11 cellular contexts compared by ENCODE assay signal in the genomic region with DNA sequence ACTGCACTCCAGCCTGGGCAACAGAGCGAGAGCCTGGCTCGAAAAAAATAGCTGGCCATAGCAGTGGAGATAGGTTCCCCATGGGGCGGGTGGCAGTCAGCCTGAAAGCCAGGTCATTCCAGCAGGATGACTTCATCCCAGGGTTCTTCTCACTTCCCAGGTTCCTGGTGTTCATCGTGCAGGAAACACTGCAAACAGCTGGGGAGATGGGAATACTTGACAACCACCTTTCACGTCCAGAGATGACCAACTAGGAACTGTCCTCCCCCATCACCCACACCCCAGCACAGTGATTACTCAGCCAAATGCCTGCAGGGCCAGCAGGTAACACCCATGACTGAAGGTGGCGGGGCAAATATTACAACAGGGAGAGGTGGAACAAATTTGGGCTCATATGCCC. TPM values are rescaled to one million over a fixed set of nuclear protein-coding genes. Genes with fewer than 3 reads are reported as not detected.
A peak's percentile ranks its signal among the peaks of the same experiment; 100 is the strongest.
DNase-seq lines count a peak whose midpoint lies in the region; ATAC-seq and TF ChIP-seq lines count a peak whose summit lies in the region.
"Had no signal": no experiment of that assay in that cellular context is flagged by ENCODE, and none has a peak within 500 bp of the region (broad histone marks: within the 10 kb centered on the region; RNA-seq: fewer than 3 reads in every experiment).

No MANE protein-coding gene starts in this region.

- no peak overlapping the region for H2AFZ ChIP-seq in mesenchymal stem cell (ENCODE audit: low read depth, low read length)

- peaks cover 19% of the 10 kb centered on the region for H3K79me1 ChIP-seq in mesenchymal stem cell (replicated peaks; ENCODE audit: low read length, poor library complexity, severe bottlenecking)

- H3K4me2 ChIP-seq in mesenchymal stem cell (ENCODE audit: low read length, poor library complexity, severe bottlenecking): no peak overlapping the region

- no peak overlapping the region for H2AK5ac ChIP-seq in mesenchymal stem cell (ENCODE audit: low read length, severe bottlenecking)

- H3K4me1 ChIP-seq in mesenchymal stem cell (ENCODE audit: control insufficient read depth, insufficient read depth, low read depth, low read length): peaks cover 12% of the 10 kb centered on the region

- DNase-seq in AG10803 (ENCODE audit: low read depth) (peak; percentile 8), HT1080 (ENCODE audit: low read depth) (peak; percentile 43), mesenchymal stem cell (peak; percentile 5), NOMO-1 (lab: John Stamatoyannopoulos, UW; ENCODE audit: unreplicated experiment in 2 of 2) (no peak), GF-D8 (lab: John Stamatoyannopoulos, UW) (no peak)
- DNase-seq: CD8-positive, alpha-beta T cell; dermis blood vessel endothelial cell; NCI-H446 treated with DMSO at 0.1 percent for 48 hours had no signal

- no peaks in the 10 kb centered on the region for H3K36me3 ChIP-seq in mesenchymal stem cell (ENCODE audit: control insufficient read depth in 1 of 2, insufficient read depth in 2 of 2, low read depth in 1 of 2, low read length in 2 of 2)

- H3K4me1 Mint-ChIP-seq in brain: peaks cover 15% of the 10 kb centered on the region

- no peaks in the 10 kb centered on the region for H3K27me3 ChIP-seq in mesenchymal stem cell (ENCODE audit: control insufficient read depth in 1 of 2, insufficient read depth in 1 of 2, low read length in 2 of 2)

- no peak overlapping the region for H2BK5ac ChIP-seq in mesenchymal stem cell (ENCODE audit: low read depth, low read length, poor library complexity, severe bottlenecking)

- H3K9ac ChIP-seq in mesenchymal stem cell (ENCODE audit: low read length): no peak overlapping the region

- H2BK12ac ChIP-seq in mesenchymal stem cell (ENCODE audit: low read length in 2 of 2): no peak overlapping the region

- H3K4ac ChIP-seq in mesenchymal stem cell (ENCODE audit: low read depth in 1 of 2, low read length in 2 of 2): no peak overlapping the region

- H3K4me3 Mint-ChIP-seq in brain: peak overlapping the region in 4 of 5 experiments; percentile 47 to 98 (median 94)

- H4K91ac ChIP-seq in mesenchymal stem cell (ENCODE audit: low read length): no peak overlapping the region

- no peaks in the 10 kb centered on the region for H3K36me3 Mint-ChIP-seq in brain
- H3K36me3 Mint-ChIP-seq: CD8-positive, alpha-beta T cell had no signal

- H3K14ac ChIP-seq in mesenchymal stem cell (ENCODE audit: low read length in 2 of 2): no peak overlapping the region

- H3K4me3 ChIP-seq in AG10803 (ENCODE audit: low read length): no peak overlapping the region
- H3K4me3 ChIP-seq in mesenchymal stem cell (ENCODE audit: insufficient read depth in 1 of 2, low read depth in 1 of 2, low read length in 2 of 2): no peak overlapping the region

- peak overlapping the region; percentile 24 for H2BK120ac ChIP-seq in mesenchymal stem cell (ENCODE audit: low read depth, low read length)

- no peak overlapping the region for H2BK15ac ChIP-seq in mesenchymal stem cell (ENCODE audit: low read depth, poor library complexity, severe bottlenecking)

- 67% methylated on average over 6 of the region's 6 CpGs for WGBS in mesenchymal stem cell

- peaks cover 15% of the 10 kb centered on the region for H3K27me3 Mint-ChIP-seq in brain

- TF ChIP-seq CTCF in AG10803 (conservative IDR thresholded peaks at IDR 0.05; ENCODE audit: low read length): no peak
- TF ChIP-seq CTCF in brain (conservative IDR thresholded peaks at IDR 0.05): no peak

- no peak for ATAC-seq in HG02970 (IDR thresholded peaks at IDR 0.05; ENCODE audit: low FRiP score, unreplicated experiment)
- no peak for ATAC-seq in HG03521 (IDR thresholded peaks at IDR 0.05; ENCODE audit: unreplicated experiment)
- ATAC-seq: CD8-positive, alpha-beta T cell had no signal

- H3K18ac ChIP-seq in mesenchymal stem cell (ENCODE audit: low read depth in 1 of 2, low read length in 2 of 2): no peak overlapping the region

- no peaks in the 10 kb centered on the region for H3K9me3 ChIP-seq in mesenchymal stem cell (ENCODE audit: control insufficient read depth, low read length)

- no peak overlapping the region for H3K27ac ChIP-seq in mesenchymal stem cell (ENCODE audit: low read length, poor library complexity, severe bottlenecking)

- peaks cover 0 to 3% (median 0%) of the 10 kb centered on the region in 5 experiments for H3K9me3 Mint-ChIP-seq in brain
- H3K9me3 Mint-ChIP-seq: CD8-positive, alpha-beta T cell had no signal

- no peak overlapping the region for H3K27ac Mint-ChIP-seq in brain
- H3K27ac Mint-ChIP-seq: CD8-positive, alpha-beta T cell had no signal

- H4K8ac ChIP-seq in mesenchymal stem cell (ENCODE audit: low read length): no peak overlapping the region

- H3K23ac ChIP-seq in mesenchymal stem cell (ENCODE audit: low read length in 2 of 2): no peak overlapping the region

RNA-seq across cellular contexts. Expression of gene VSIG10, which starts 1.7 kb away (rescaled TPM):
- total RNA-seq in HT1080 (2014; rRNA removed; shearing (Covaris generic)): 29.9 and 33.2 TPM in 2 replicates
- 17.1 and 17.2 TPM in 2 replicates for polyA plus RNA-seq in HT1080 (2015; cell fraction: cytosol; rRNA removed)
- 17.5 and 22.3 TPM in 2 replicates for polyA plus RNA-seq in HT1080 (2015; cell fraction: nucleus; rRNA removed)
- 14.9 TPM for polyA plus RNA-seq in brain (ENCODE audit: insufficient read depth, low read depth, low replicate concordance)
- polyA plus RNA-seq in mesenchymal stem cell (2013, experiment 1 of 2): 7.0 TPM
- 6.9 TPM for polyA plus RNA-seq in mesenchymal stem cell (2013, experiment 2 of 2)

RNA-seq across cellular contexts. Expression of gene PEBP1, which starts 33.9 kb away (rescaled TPM):
- 154 and 185 TPM in 2 replicates for total RNA-seq in HT1080 (2014; rRNA removed; shearing (Covaris generic))
- polyA plus RNA-seq in HT1080 (2015; cell fraction: cytosol; rRNA removed): 112 and 133 TPM in 2 replicates
- 70.7 and 76.7 TPM in 2 replicates for polyA plus RNA-seq in HT1080 (2015; cell fraction: nucleus; rRNA removed)
- 798 TPM for polyA plus RNA-seq in brain (ENCODE audit: insufficient read depth, low read depth, low replicate concordance)
- 205 TPM for polyA plus RNA-seq in mesenchymal stem cell (2013, experiment 1 of 2)
- polyA plus RNA-seq in mesenchymal stem cell (2013, experiment 2 of 2): 205 TPM

RNA-seq across cellular contexts. Expression of gene WSB2, which starts 41.1 kb away (rescaled TPM):
- total RNA-seq in HT1080 (2014; rRNA removed; shearing (Covaris generic)): 78.1 and 108 TPM in 2 replicates
- 78.4 and 80.0 TPM in 2 replicates for polyA plus RNA-seq in HT1080 (2015; cell fraction: cytosol; rRNA removed)
- 22.9 and 23.1 TPM in 2 replicates for polyA plus RNA-seq in HT1080 (2015; cell fraction: nucleus; rRNA removed)
- polyA plus RNA-seq in brain (ENCODE audit: insufficient read depth, low read depth, low replicate concordance): 107 TPM
- 81.2 TPM for polyA plus RNA-seq in mesenchymal stem cell (2013, experiment 1 of 2)
- 81.9 TPM for polyA plus RNA-seq in mesenchymal stem cell (2013, experiment 2 of 2)

Comparison
In these comparisons a context has a peak if more than half of its experiments do, and no peak if none do; other contexts are left out.
1. DNase-seq: peak in AG10803 (single experiment), HT1080 (single experiment) and mesenchymal stem cell (single experiment); none in NOMO-1 (0 of 2) and GF-D8 (single experiment).